In the genomic region with DNA sequence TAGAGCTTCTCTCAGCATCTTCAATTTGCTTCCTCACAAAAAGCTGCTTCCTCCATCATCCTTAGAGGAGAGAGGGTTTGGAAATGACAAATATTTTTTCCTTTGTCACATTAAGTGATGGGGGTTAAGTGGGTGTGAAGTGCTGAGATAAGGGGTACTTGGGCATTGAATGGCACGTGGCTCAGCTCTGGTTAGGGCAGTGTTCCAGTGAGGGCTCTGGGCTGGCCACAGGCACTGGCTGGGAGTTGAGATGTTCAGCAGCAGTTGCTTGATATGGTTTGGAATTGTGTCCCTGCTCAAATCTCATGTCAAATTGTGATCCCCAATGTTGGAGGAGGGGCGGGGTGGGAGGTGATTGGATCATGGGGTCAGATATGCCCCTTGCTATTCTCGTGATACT, we compare ENCODE assay signal across 1 cellular context.
TF ChIP-seq lines count a peak whose summit lies in the region.

No MANE protein-coding gene starts in this region.

TF ChIP-seq in GM23338, 12 proteins besides CTCF, POLR2A, EP300 and RAD21 (continued from another document):
- TF ChIP-seq ETS1 (IDR thresholded peaks at IDR 0.05): no peak
TF ChIP-seq in GM23338: peak in this region for 0.
